ENCODE assay signal across 8 cellular contexts in the genomic region with DNA sequence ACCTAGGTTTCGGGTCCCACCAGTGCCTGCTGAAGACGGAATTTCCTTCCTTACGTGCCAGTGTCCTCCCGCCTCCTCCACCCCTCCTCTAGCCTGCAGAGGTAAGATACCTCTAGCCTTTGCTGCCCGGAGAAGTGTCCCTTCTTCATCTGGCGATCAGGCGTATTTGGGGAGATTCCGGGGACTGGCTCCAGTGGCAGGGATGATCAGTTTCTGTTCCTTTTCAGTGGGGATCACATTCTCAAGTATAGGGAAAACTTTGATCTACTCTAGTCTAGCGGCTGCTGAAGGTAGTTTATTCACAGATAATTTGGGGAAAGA.
DNase-seq lines count a peak whose midpoint lies in the region; ATAC-seq and TF ChIP-seq lines count a peak whose summit lies in the region.

No MANE protein-coding gene starts in this region.

- peak overlapping the region; percentile 95 to 99 for H3K27ac ChIP-seq in coronary artery

- H3K9me3 ChIP-seq in NT2/D1 (ENCODE audit: insufficient read depth, low read length) (no peaks in the 10 kb centered on the region), mucosa of stomach (ENCODE audit: control insufficient read depth, low read length) (no peaks in the 10 kb centered on the region)

- H3K36me3 ChIP-seq in NT2/D1 (ENCODE audit: insufficient read depth, insufficient read length, low read length) (no peaks in the 10 kb centered on the region), mucosa of stomach (ENCODE audit: control insufficient read depth, insufficient read depth, low read length) (no peaks in the 10 kb centered on the region)

- no peak for TF ChIP-seq CTCF in coronary artery (IDR thresholded peaks at IDR 0.05)

- in situ Hi-C loops in ACHN (cut with HindIII; ENCODE audit: low pct_ligation_motif_present, low pct_unique_long_range_greater_than_20kb, low sequenced_read_pairs) = no loop called here

- H3K9ac ChIP-seq in NT2/D1 (ENCODE audit: insufficient read length, low read depth) (peak overlapping the region; percentile 98), mucosa of stomach (ENCODE audit: low read length) (peak overlapping the region; percentile 91)

- H3K4me1 ChIP-seq in NT2/D1 (ENCODE audit: insufficient read depth, insufficient read length) (no peaks in the 10 kb centered on the region), mucosa of stomach (ENCODE audit: control insufficient read depth, insufficient read depth, low read length) (no peaks in the 10 kb centered on the region)

- ATAC-seq in GM19452 (IDR thresholded peaks at IDR 0.05; ENCODE audit: unreplicated experiment) (peak; percentile 2), HG03139 (IDR thresholded peaks at IDR 0.05; ENCODE audit: unreplicated experiment) (no peak), GM21528 (IDR thresholded peaks at IDR 0.05; ENCODE audit: low FRiP score, unreplicated experiment) (no peak), GM18861 (IDR thresholded peaks at IDR 0.05; ENCODE audit: unreplicated experiment) (no peak)

- DNase-seq in ACHN (peak; percentile 36), NT2/D1 (ENCODE audit: low read depth, low spot score) (peak; percentile 33), coronary artery (ENCODE audit: low spot score) (no peak)

- peak overlapping the region; percentile 97 for H3K4me3 ChIP-seq in NT2/D1 (ENCODE audit: insufficient read length, low read depth)
- peak overlapping the region; percentile 91 for H3K4me3 ChIP-seq in coronary artery
- peak overlapping the region; percentile 87 for H3K4me3 ChIP-seq in mucosa of stomach (ENCODE audit: low read length)

- no peaks in the 10 kb centered on the region for H3K27me3 ChIP-seq in NT2/D1 (ENCODE audit: insufficient read depth, insufficient read length)
- no peaks in the 10 kb centered on the region for H3K27me3 ChIP-seq in mucosa of stomach (ENCODE audit: control insufficient read depth, insufficient read depth, low read length)
